28 cellular contexts compared by ENCODE assay signal in genomic region chr3:38334142-38334541, GRCh38. TPM values are rescaled to one million over a fixed set of nuclear protein-coding genes. Genes with fewer than 3 reads are reported as not detected.
"Had no signal": no experiment of that assay in that cellular context is flagged by ENCODE, and none has a peak within 500 bp of the region (broad histone marks: within the 10 kb centered on the region; RNA-seq: fewer than 3 reads in every experiment).

No MANE protein-coding gene starts in this region.

- H3K9me3 ChIP-seq: left ventricle myocardium inferior, pancreas, prostate gland, stomach, testis, thyroid gland, transverse colon, upper lobe of left lung, vagina had no signal

- H3K36me3 ChIP-seq: left ventricle myocardium inferior, pancreas, prostate gland, stomach, thyroid gland, transverse colon, upper lobe of left lung, vagina had no signal

- H3K4me3 Mint-ChIP-seq: immature natural killer cell, mesothelial cell of epicardium, naive B cell, nephron, neural crest cell had no signal

- H3K4me1 ChIP-seq: left ventricle myocardium inferior, pancreas, prostate gland, stomach, testis, thyroid gland, transverse colon, upper lobe of left lung, vagina had no signal

- FAIRE-seq: islet of Langerhans, pancreas had no signal

- DNase-seq: hypothalamus; immature natural killer cell; left ventricle myocardium inferior; mesendoderm; naive B cell; nucleus accumbens; pancreas; posterior cingulate gyrus; retina; right cardiac atrium; stimulated activated CD4-positive, alpha-beta T cell treated with anti-CD3 and anti-CD28 coated beads, Interleukin-12 subunit alpha, Interleukin-12 subunit beta, amount 100 ng/mL, for 4 hours; stimulated activated CD4-positive, alpha-beta T cell treated with anti-CD3 and anti-CD28 coated beads, Interleukin-15, amount 100 ng/mL, for 24 hours; stimulated activated CD4-positive, alpha-beta T cell treated with anti-CD3 and anti-CD28 coated beads, Interleukin-2, amount 100 ng/mL, for 24 hours; stimulated activated CD4-positive, alpha-beta T cell treated with anti-CD3 and anti-CD28 coated beads, Interleukin-4, amount 100 ng/mL, for 1 hour; stimulated activated naive CD4-positive, alpha-beta T cell; stomach; testis; thyroid gland; transverse colon; upper lobe of left lung had no signal

- H3K4me1 Mint-ChIP-seq: mesothelial cell of epicardium, naive B cell, nephron, neural crest cell had no signal

- H3K27ac ChIP-seq: left ventricle myocardium inferior, pancreas, prostate gland, skin epidermis, stomach, testis, thyroid gland, transverse colon, upper lobe of left lung, vagina had no signal

- H3K9me3 Mint-ChIP-seq: mesothelial cell of epicardium, naive B cell, nephron, neural crest cell had no signal

- H3K27me3 ChIP-seq: pancreas, testis, thyroid gland, transverse colon, upper lobe of left lung, vagina had no signal

- ATAC-seq: right cardiac atrium had no signal

- H3K36me3 Mint-ChIP-seq: immature natural killer cell, mesothelial cell of epicardium, naive B cell had no signal

- H3K27ac Mint-ChIP-seq: immature natural killer cell, mesothelial cell of epicardium, nephron had no signal

- H3K4me3 ChIP-seq: left ventricle myocardium inferior, lung, pancreas, prostate gland, skin epidermis, stomach, testis, thyroid gland, transverse colon, upper lobe of left lung, vagina had no signal

RNA-seq across cellular contexts. Expression of gene SLC22A14, which starts 52.0 kb away (rescaled TPM):
- total RNA-seq: left ventricle myocardium inferior, lung, neural crest cell, stomach, thyroid gland had no signal
- polyA plus RNA-seq: immature natural killer cell had no signal
